19 cellular contexts compared by ENCODE assay signal in the genomic region with DNA sequence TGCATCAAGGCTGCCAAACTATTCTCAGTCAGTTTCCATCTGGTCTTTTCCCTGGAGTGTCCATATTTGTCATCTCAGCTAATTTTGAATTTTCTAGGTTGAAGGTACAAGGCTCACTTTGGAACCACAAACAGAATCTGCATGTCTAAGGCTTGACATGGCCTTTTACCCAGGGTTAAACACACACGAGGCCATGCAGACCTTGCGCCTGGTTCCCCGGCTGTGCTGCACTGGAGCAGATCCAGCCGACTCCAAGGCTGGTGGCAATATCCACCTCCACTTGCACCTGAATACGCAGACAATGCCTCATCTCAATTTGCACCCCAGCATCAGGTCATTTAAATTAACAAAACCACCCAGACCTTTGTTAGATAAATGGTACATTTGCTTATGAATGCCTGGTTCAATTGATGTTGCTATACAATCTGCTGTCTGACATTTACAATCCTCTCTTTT.
"Had no signal": no experiment of that assay in that cellular context is flagged by ENCODE, and none has a peak within 500 bp of the region (broad histone marks: within the 10 kb centered on the region; RNA-seq: fewer than 3 reads in every experiment).

No MANE protein-coding gene starts in this region.

- H3K4me2 ChIP-seq: hepatocyte had no signal

- H3K9me3 ChIP-seq: mucosa of descending colon, neutrophil, thyroid gland had no signal

- H3K36me3 ChIP-seq: cardiac muscle cell, neutrophil, thyroid gland had no signal

- DNase-seq: activated CD4-positive, alpha-beta T cell treated with anti-CD3 and anti-CD28 coated beads for 1 hour; activated CD4-positive, alpha-beta T cell treated with anti-CD3 and anti-CD28 coated beads, Interleukin-2, amount 50 U/mL, for 4 hours; activated naive CD4-positive, alpha-beta T cell treated with anti-CD3 and anti-CD28 coated beads, Interleukin-2, amount 10 ng/mL, durations not matched to agents 7 days and 5 days; activated T-cell treated with anti-CD3 and anti-CD28 coated beads for 4 hours; left colon; mammary epithelial cell; mucosa of descending colon; naive thymus-derived CD4-positive, alpha-beta T cell; retina; stimulated activated CD4-positive, alpha-beta T cell treated with anti-CD3 and anti-CD28 coated beads, Interleukin-2, amount 100 ng/mL, for 48 hours; stimulated activated naive B cell treated with anti-CD40 and anti-IgM and Interleukin-4, amounts not matched to agents 10 μg/mL and 1 μg/mL and 100 μg/mL, for 72 hours; T-helper 1 cell; T1000; thyroid gland had no signal

- H3K36me3 Mint-ChIP-seq: activated naive CD4-positive, alpha-beta T cell treated with anti-CD3 and anti-CD28 coated beads, Interleukin-2, amount 10 ng/mL, durations not matched to agents 7 days and 5 days; naive thymus-derived CD4-positive, alpha-beta T cell; stimulated activated naive B cell treated with anti-CD40 and anti-IgM and Interleukin-4, amounts not matched to agents 10 μg/mL and 1 μg/mL and 100 μg/mL, for 72 hours had no signal

- H3K4me3 Mint-ChIP-seq: activated naive CD4-positive, alpha-beta T cell treated with anti-CD3 and anti-CD28 coated beads, Interleukin-2, amount 10 ng/mL, durations not matched to agents 7 days and 5 days; naive thymus-derived CD4-positive, alpha-beta T cell; stimulated activated naive B cell treated with anti-CD40 and anti-IgM and Interleukin-4, amounts not matched to agents 10 μg/mL and 1 μg/mL and 100 μg/mL, for 72 hours had no signal

- H3K9me3 Mint-ChIP-seq: activated naive CD4-positive, alpha-beta T cell treated with anti-CD3 and anti-CD28 coated beads, Interleukin-2, amount 10 ng/mL, durations not matched to agents 7 days and 5 days; naive thymus-derived CD4-positive, alpha-beta T cell; stimulated activated naive B cell treated with anti-CD40 and anti-IgM and Interleukin-4, amounts not matched to agents 10 μg/mL and 1 μg/mL and 100 μg/mL, for 72 hours had no signal

- H3K27me3 Mint-ChIP-seq: stimulated activated naive B cell treated with anti-CD40 and anti-IgM and Interleukin-4, amounts not matched to agents 10 μg/mL and 1 μg/mL and 100 μg/mL, for 72 hours had no signal

- H3K79me2 ChIP-seq: hepatocyte, parathyroid adenoma had no signal

- H3K4me3 ChIP-seq: cardiac muscle cell, hepatocyte, mucosa of descending colon, thyroid gland had no signal

- H3K27me3 ChIP-seq: cardiac muscle cell, hepatocyte, neutrophil, thyroid gland had no signal

- H2AFZ ChIP-seq: hepatocyte, parathyroid adenoma had no signal

- H3K27ac Mint-ChIP-seq: activated naive CD4-positive, alpha-beta T cell treated with anti-CD3 and anti-CD28 coated beads, Interleukin-2, amount 10 ng/mL, durations not matched to agents 7 days and 5 days; naive thymus-derived CD4-positive, alpha-beta T cell had no signal

- H3K27ac ChIP-seq: cardiac muscle cell, hepatocyte, neutrophil, parathyroid adenoma, thyroid gland had no signal

- H3K9ac ChIP-seq: parathyroid adenoma had no signal

- ATAC-seq: esophagus mucosa; left colon; mucosa of descending colon; naive thymus-derived CD4-positive, alpha-beta T cell; stimulated activated naive B cell treated with anti-CD40 and anti-IgM and Interleukin-4, amounts not matched to agents 10 μg/mL and 1 μg/mL and 100 μg/mL, for 72 hours had no signal

- H3K4me1 ChIP-seq: parathyroid adenoma, thyroid gland had no signal
